19 cellular contexts compared by ENCODE assay signal in the genomic region with DNA sequence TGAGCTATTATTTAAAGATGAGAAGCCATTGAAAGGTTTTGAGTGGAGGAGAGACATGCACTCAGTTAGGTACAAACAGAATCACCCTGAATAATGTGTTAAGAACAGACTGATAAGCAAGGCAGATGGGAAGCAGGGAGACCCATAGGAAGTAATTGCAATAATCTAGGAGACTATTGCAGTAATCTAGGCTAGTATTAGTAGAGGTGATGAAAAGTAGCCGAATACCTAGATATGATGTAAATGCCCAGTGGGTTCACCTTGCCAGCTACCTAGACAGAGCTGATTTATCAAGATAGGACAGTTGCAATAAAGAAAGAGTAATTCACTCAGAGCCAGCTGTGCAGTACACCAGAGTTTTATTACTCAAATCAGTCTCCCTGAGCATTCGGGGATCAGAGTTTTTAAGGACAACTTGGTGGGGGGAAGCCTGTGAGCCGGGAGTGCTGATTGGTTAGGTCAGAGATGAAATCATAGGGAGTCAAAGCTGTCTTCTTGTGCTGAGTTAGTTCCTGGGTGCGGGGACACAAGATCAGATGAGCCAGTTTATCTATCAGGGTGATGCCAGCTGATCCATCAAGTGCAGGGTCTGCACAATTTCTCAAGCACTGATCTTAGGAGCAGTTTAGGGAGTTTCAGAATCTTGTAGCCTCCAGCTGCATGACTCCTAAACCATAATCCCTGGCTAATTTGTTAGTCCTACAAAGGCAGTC.
"Had no signal": no experiment of that assay in that cellular context is flagged by ENCODE, and none has a peak within 500 bp of the region (broad histone marks: within the 10 kb centered on the region; RNA-seq: fewer than 3 reads in every experiment).

No MANE protein-coding gene starts in this region.

- H3K4me1 Mint-ChIP-seq: activated naive CD8-positive, alpha-beta T cell treated with anti-CD3 and anti-CD28 coated beads, Interleukin-2, amount 10 ng/mL, durations not matched to agents 7 days and 5 days; immature natural killer cell; naive B cell; T-cell had no signal

- DNase-seq: activated CD4-positive, alpha-beta T cell treated with anti-CD3 and anti-CD28 coated beads, Interleukin-2, amount 50 U/mL, for 1 hour; activated naive CD4-positive, alpha-beta T cell; activated naive CD8-positive, alpha-beta T cell treated with anti-CD3 and anti-CD28 coated beads, Interleukin-2, amount 10 ng/mL, durations not matched to agents 7 days and 5 days; anterior cingulate cortex; immature natural killer cell; lower lobe of right lung; naive B cell; retina; stimulated activated CD4-positive, alpha-beta T cell treated with anti-CD3 and anti-CD28 coated beads, Interleukin-15, amount 100 ng/mL, for 24 hours; stimulated activated CD4-positive, alpha-beta T cell treated with anti-CD3 and anti-CD28 coated beads, Interleukin-4, amount 100 ng/mL, for 24 hours; stimulated activated naive CD4-positive, alpha-beta T cell; T-cell; T-helper 9 cell had no signal

- H3K36me3 Mint-ChIP-seq: immature natural killer cell had no signal

- H3K4me3 Mint-ChIP-seq: activated naive CD8-positive, alpha-beta T cell treated with anti-CD3 and anti-CD28 coated beads, Interleukin-2, amount 10 ng/mL, durations not matched to agents 7 days and 5 days; activated T-helper 1 cell treated with anti-CD3 and anti-CD28 coated beads, Interleukin-12 subunit alpha, Interleukin-12 subunit beta, Interleukin-2, Interleukin-4 antibody, amounts not matched to agents 30 ng/mL and 10 ng/mL and 1 ng/mL, durations not matched to agents 14 hours and 24 hours and 36 hours; immature natural killer cell; naive B cell; T-cell had no signal

- H3K9me3 ChIP-seq: gastroesophageal sphincter, lower lobe of right lung, neutrophil, tibial nerve had no signal

- H3K27me3 ChIP-seq: gastroesophageal sphincter, neutrophil had no signal

- H3K4me3 ChIP-seq: gastroesophageal sphincter, lower lobe of right lung, tibial nerve had no signal

- H3K27ac Mint-ChIP-seq: activated naive CD8-positive, alpha-beta T cell treated with anti-CD3 and anti-CD28 coated beads, Interleukin-2, amount 10 ng/mL, durations not matched to agents 7 days and 5 days; activated T-helper 1 cell treated with anti-CD3 and anti-CD28 coated beads, Interleukin-12 subunit alpha, Interleukin-12 subunit beta, Interleukin-2, Interleukin-4 antibody, amounts not matched to agents 30 ng/mL and 10 ng/mL and 1 ng/mL, durations not matched to agents 14 hours and 24 hours and 36 hours; immature natural killer cell; T-cell had no signal

- ATAC-seq: activated CD4-positive, CD25-positive, alpha-beta regulatory T cell treated with anti-CD3 and anti-CD28 coated beads, Interleukin-2, amount 50 U/mL, for 24 hours; gastroesophageal sphincter; lower lobe of right lung; T-cell had no signal

- H3K9ac ChIP-seq: parathyroid adenoma had no signal

- H3K36me3 ChIP-seq: gastroesophageal sphincter, lower lobe of right lung, neutrophil, tibial nerve had no signal

- H3K27me3 Mint-ChIP-seq: activated naive CD8-positive, alpha-beta T cell treated with anti-CD3 and anti-CD28 coated beads, Interleukin-2, amount 10 ng/mL, durations not matched to agents 7 days and 5 days; naive B cell had no signal

- H3K79me2 ChIP-seq: parathyroid adenoma had no signal

- H3K9me3 Mint-ChIP-seq: activated T-helper 1 cell treated with anti-CD3 and anti-CD28 coated beads, Interleukin-12 subunit alpha, Interleukin-12 subunit beta, Interleukin-2, Interleukin-4 antibody, amounts not matched to agents 30 ng/mL and 10 ng/mL and 1 ng/mL, durations not matched to agents 14 hours and 24 hours and 36 hours; immature natural killer cell; T-cell had no signal

- H3K27ac ChIP-seq: gastroesophageal sphincter, lower lobe of right lung, neutrophil, parathyroid adenoma, tibial nerve had no signal

- H3K4me1 ChIP-seq: gastroesophageal sphincter, lower lobe of right lung, parathyroid adenoma, tibial nerve had no signal
